1 cellular context compared by ENCODE assay signal in the genomic region with DNA sequence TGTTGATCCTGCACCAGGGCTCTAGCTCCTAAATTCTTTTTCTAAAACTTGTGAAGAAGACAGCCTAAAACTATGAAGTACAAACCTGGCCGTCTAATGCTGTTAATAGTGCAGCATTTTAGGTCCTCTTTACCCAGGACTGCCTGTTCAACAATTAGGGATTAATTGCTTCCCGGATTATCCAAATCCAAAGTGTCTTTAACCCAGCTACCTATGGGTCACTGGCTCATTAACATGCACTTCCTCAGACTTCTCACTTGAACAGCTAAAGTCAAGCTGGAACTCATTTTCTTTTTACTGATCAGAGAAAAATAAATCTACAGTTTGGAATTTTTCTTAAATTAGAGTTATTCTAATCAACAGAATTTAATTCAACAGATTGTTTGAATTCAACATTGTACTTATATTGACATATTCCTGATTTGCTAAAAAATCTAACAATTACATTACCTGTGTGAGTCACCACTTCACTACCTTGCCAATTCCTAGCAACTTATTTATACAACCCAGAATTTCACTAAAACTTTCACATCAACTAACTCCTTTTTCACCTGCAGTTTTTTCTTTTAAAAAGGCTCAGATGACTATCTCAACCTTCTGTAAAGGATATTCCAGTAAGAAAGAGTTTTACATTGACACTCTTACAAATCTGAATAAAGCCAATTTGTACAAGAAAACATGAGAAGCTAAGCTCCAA.
TF ChIP-seq lines count a peak whose summit lies in the region.

No MANE protein-coding gene starts in this region.

TF ChIP-seq in K562, 482 proteins besides CTCF, POLR2A, EP300 and RAD21 (continued from another document):
- TF ChIP-seq, protein P1, sequence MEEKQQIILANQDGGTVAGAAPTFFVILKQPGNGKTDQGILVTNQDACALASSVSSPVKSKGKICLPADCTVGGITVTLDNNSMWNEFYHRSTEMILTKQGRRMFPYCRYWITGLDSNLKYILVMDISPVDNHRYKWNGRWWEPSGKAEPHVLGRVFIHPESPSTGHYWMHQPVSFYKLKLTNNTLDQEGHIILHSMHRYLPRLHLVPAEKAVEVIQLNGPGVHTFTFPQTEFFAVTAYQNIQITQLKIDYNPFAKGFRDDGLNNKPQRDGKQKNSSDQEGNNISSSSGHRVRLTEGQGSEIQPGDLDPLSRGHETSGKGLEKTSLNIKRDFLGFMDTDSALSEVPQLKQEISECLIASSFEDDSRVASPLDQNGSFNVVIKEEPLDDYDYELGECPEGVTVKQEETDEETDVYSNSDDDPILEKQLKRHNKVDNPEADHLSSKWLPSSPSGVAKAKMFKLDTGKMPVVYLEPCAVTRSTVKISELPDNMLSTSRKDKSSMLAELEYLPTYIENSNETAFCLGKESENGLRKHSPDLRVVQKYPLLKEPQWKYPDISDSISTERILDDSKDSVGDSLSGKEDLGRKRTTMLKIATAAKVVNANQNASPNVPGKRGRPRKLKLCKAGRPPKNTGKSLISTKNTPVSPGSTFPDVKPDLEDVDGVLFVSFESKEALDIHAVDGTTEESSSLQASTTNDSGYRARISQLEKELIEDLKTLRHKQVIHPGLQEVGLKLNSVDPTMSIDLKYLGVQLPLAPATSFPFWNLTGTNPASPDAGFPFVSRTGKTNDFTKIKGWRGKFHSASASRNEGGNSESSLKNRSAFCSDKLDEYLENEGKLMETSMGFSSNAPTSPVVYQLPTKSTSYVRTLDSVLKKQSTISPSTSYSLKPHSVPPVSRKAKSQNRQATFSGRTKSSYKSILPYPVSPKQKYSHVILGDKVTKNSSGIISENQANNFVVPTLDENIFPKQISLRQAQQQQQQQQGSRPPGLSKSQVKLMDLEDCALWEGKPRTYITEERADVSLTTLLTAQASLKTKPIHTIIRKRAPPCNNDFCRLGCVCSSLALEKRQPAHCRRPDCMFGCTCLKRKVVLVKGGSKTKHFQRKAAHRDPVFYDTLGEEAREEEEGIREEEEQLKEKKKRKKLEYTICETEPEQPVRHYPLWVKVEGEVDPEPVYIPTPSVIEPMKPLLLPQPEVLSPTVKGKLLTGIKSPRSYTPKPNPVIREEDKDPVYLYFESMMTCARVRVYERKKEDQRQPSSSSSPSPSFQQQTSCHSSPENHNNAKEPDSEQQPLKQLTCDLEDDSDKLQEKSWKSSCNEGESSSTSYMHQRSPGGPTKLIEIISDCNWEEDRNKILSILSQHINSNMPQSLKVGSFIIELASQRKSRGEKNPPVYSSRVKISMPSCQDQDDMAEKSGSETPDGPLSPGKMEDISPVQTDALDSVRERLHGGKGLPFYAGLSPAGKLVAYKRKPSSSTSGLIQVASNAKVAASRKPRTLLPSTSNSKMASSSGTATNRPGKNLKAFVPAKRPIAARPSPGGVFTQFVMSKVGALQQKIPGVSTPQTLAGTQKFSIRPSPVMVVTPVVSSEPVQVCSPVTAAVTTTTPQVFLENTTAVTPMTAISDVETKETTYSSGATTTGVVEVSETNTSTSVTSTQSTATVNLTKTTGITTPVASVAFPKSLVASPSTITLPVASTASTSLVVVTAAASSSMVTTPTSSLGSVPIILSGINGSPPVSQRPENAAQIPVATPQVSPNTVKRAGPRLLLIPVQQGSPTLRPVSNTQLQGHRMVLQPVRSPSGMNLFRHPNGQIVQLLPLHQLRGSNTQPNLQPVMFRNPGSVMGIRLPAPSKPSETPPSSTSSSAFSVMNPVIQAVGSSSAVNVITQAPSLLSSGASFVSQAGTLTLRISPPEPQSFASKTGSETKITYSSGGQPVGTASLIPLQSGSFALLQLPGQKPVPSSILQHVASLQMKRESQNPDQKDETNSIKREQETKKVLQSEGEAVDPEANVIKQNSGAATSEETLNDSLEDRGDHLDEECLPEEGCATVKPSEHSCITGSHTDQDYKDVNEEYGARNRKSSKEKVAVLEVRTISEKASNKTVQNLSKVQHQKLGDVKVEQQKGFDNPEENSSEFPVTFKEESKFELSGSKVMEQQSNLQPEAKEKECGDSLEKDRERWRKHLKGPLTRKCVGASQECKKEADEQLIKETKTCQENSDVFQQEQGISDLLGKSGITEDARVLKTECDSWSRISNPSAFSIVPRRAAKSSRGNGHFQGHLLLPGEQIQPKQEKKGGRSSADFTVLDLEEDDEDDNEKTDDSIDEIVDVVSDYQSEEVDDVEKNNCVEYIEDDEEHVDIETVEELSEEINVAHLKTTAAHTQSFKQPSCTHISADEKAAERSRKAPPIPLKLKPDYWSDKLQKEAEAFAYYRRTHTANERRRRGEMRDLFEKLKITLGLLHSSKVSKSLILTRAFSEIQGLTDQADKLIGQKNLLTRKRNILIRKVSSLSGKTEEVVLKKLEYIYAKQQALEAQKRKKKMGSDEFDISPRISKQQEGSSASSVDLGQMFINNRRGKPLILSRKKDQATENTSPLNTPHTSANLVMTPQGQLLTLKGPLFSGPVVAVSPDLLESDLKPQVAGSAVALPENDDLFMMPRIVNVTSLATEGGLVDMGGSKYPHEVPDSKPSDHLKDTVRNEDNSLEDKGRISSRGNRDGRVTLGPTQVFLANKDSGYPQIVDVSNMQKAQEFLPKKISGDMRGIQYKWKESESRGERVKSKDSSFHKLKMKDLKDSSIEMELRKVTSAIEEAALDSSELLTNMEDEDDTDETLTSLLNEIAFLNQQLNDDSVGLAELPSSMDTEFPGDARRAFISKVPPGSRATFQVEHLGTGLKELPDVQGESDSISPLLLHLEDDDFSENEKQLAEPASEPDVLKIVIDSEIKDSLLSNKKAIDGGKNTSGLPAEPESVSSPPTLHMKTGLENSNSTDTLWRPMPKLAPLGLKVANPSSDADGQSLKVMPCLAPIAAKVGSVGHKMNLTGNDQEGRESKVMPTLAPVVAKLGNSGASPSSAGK (IDR thresholded peaks at IDR 0.05) = no peak
- TF ChIP-seq ATF3 (IDR thresholded peaks at IDR 0.05) = 0 out of 2 replicates have a peak, but pooled peaks have one; percentile 10
- no peak for TF ChIP-seq ATF3 (CRISPR knock-in tag; conservative IDR thresholded peaks at IDR 0.05)
- peak; percentile 41; the same call in 1 of the 2 replicates for TF ChIP-seq SPI1 (IDR thresholded peaks at IDR 0.05; ENCODE audit: borderline replicate concordance, low read depth, low read length)
- no peak for TF ChIP-seq DDX20 (tag; IDR thresholded peaks at IDR 0.05; ENCODE audit: low read depth)
